24 cellular contexts compared by ENCODE assay signal in genomic region chr4:889516-889915, GRCh38.
"Had no signal": no experiment of that assay in that cellular context is flagged by ENCODE, and none has a peak within 500 bp of the region (broad histone marks: within the 10 kb centered on the region; RNA-seq: fewer than 3 reads in every experiment).

No MANE protein-coding gene starts in this region.

- H3K4me1 ChIP-seq: colonic mucosa, esophagus muscularis mucosa, esophagus squamous epithelium, foreskin keratinocyte, gastrocnemius medialis, gastroesophageal sphincter, heart left ventricle, heart right ventricle had no signal

- H3K27ac ChIP-seq: colonic mucosa, coronary artery, dorsolateral prefrontal cortex, epithelial cell of prostate, esophagus muscularis mucosa, esophagus squamous epithelium, foreskin keratinocyte, gastrocnemius medialis, gastroesophageal sphincter, heart left ventricle, heart right ventricle had no signal

- H3K9me3 ChIP-seq: colonic mucosa, esophagus muscularis mucosa, esophagus squamous epithelium, gastrocnemius medialis, gastroesophageal sphincter, heart left ventricle, heart right ventricle had no signal

- ATAC-seq: effector memory CD8-positive, alpha-beta T cell; esophagus mucosa; foreskin keratinocyte; gastrocnemius medialis; gastroesophageal sphincter; heart left ventricle; heart right ventricle had no signal

- H3K27me3 ChIP-seq: colonic mucosa, dorsolateral prefrontal cortex, esophagus muscularis mucosa, esophagus squamous epithelium, foreskin keratinocyte, gastrocnemius medialis, gastroesophageal sphincter, heart left ventricle, heart right ventricle had no signal

- DNase-seq: colonic mucosa; cortex of kidney; dermis blood vessel endothelial cell; dorsolateral prefrontal cortex; effector CD4-positive, alpha-beta T cell; effector CD8-positive, alpha-beta T cell; effector memory CD4-positive, alpha-beta T cell; effector memory CD8-positive, alpha-beta T cell; endodermal cell; erythroblast; esophagus squamous epithelium; foreskin fibroblast; foreskin keratinocyte; foreskin melanocyte; gastrocnemius medialis; glutamatergic neuron; head of caudate nucleus; heart left ventricle; heart right ventricle had no signal

- H3K4me3 ChIP-seq: colonic mucosa, coronary artery, dorsolateral prefrontal cortex, esophagus muscularis mucosa, esophagus squamous epithelium, gastrocnemius medialis, gastroesophageal sphincter, heart left ventricle, heart right ventricle had no signal

- H3K36me3 ChIP-seq: colonic mucosa had no signal
